Comparison of ENCODE assay signal across 1 cellular context in genomic region chr5:137234973-137235943, GRCh38.
A peak's percentile ranks its signal among the peaks of the same experiment; 100 is the strongest.
TF ChIP-seq lines count a peak whose summit lies in the region.

No MANE protein-coding gene starts in this region.

TF ChIP-seq in HCT116, 20 proteins besides CTCF, POLR2A, EP300 and RAD21:
- TF ChIP-seq REST (IDR thresholded peaks at IDR 0.05; ENCODE audit: low read depth) (no peak), SIN3A (IDR thresholded peaks at IDR 0.05; ENCODE audit: low read depth) (no peak), ATF3 (IDR thresholded peaks at IDR 0.05) (no peak), YY1 (IDR thresholded peaks at IDR 0.05; ENCODE audit: extremely low read depth, insufficient replicate concordance, low read depth, low read length) (no peak), EZH2 (IDR thresholded peaks at IDR 0.05) (no peak), SRF (IDR thresholded peaks at IDR 0.05; ENCODE audit: low read depth) (no peak), JUND (IDR thresholded peaks at IDR 0.05) (peak; percentile 34; the same call in 1 of the 2 replicates), FOSL1 (IDR thresholded peaks at IDR 0.05; ENCODE audit: low read depth) (peak; percentile 39; the same call in 1 of the 2 replicates), POLR2AphosphoS5 (IDR thresholded peaks at IDR 0.05; ENCODE audit: low read depth, low read length) (no peak)
